Comparison of ENCODE assay signal across 9 cellular contexts in the genomic region with DNA sequence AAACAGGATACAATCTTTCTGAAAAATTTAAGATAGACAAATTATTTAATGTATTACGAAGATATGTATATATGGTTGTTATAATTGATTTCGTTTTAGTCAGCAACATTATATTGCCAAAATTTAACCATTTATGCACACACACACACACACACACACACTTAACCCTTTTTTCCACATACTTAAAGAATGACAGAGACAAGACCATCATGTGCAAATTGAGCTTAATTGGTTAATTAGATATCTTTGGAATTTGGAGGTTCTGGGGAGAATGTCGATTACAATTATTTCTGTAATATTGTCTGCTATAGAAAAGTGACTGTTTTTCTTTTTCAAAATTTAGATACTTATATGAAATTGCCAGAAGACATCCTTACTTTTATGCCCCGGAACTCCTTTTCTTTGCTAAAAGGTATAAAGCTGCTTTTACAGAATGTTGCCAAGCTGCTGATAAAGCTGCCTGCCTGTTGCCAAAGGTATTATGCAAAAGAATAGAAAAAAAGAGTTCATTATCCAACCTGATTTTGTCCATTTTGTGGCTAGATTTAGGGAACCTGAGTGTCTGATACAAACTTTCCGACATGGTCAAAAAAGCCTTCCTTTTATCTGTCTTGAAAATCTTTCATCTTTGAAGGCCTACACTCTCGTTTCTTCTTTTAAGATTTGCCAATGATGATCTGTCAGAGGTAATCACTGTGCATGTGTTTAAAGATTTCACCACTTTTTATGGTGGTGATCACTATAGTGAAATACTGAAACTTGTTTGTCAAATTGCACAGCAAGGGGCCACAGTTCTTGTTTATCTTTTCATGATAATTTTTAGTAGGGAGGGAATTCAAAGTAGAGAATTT. TPM values are rescaled to one million over a fixed set of nuclear protein-coding genes. Genes with fewer than 3 reads are reported as not detected.
"Had no signal": no experiment of that assay in that cellular context is flagged by ENCODE, and none has a peak within 500 bp of the region (broad histone marks: within the 10 kb centered on the region; RNA-seq: fewer than 3 reads in every experiment).

No MANE protein-coding gene starts in this region.

- ATAC-seq: GM23338 had no signal

- H3K4me2 ChIP-seq: GM23338 had no signal

- H3K4me3 ChIP-seq: GM23338 had no signal

- H2AFZ ChIP-seq: GM23338 had no signal

- DNase-seq: H9, HCEC 1CT, KG1 had no signal

- FAIRE-seq: H54, HTR-8/SVneo had no signal

RNA-seq across cellular contexts. Expression of gene ALB, which starts 5.2 kb away (rescaled TPM):
- total RNA-seq: GM23338, H1, H9, HT-29 had no signal
- polyA plus RNA-seq: GM23338, IgD-negative memory B cell had no signal

RNA-seq across cellular contexts. Expression of gene AFP, which starts 26.8 kb away (rescaled TPM):
- total RNA-seq: HT-29 had no signal
- polyA plus RNA-seq: IgD-negative memory B cell had no signal
